19 cellular contexts compared by ENCODE assay signal in genomic region chr6:74048387-74048786, GRCh38.
DNase-seq lines count a peak whose midpoint lies in the region; ATAC-seq, FAIRE-seq and TF ChIP-seq lines count a peak whose summit lies in the region.
"Had no signal": no experiment of that assay in that cellular context is flagged by ENCODE, and none has a peak within 500 bp of the region (broad histone marks: within the 10 kb centered on the region; RNA-seq: fewer than 3 reads in every experiment).

No MANE protein-coding gene starts in this region.

- no peak for TF ChIP-seq POLR2A in HepG2 (IDR thresholded peaks at IDR 0.05; ENCODE audit: insufficient read depth in 1 of 2, low read depth in 2 of 2, low read length in 2 of 2)

- peak overlapping the region; percentile 56 for H3K4me2 ChIP-seq in HepG2 (ENCODE audit: low read depth, low read length)
- H3K4me2 ChIP-seq: A549; BLaER1 treated with 17β-estradiol and CSF1 and Interleukin-3, amounts not matched to agents 10 nM and 100 nM had no signal

- H3K4me1 ChIP-seq in HepG2 (ENCODE audit: insufficient read depth, low read length): peaks cover 24% of the 10 kb centered on the region
- H3K4me1 ChIP-seq: BLaER1 treated with 17β-estradiol and CSF1 and Interleukin-3, amounts not matched to agents 10 nM and 100 nM had no signal

- no peak for TF ChIP-seq CTCF in HepG2 (CRISPR knock-in tag; IDR thresholded peaks at IDR 0.05)

- H3K9ac ChIP-seq in HepG2 (ENCODE audit: insufficient read depth, low read depth, low read length): no peak overlapping the region
- H3K9ac ChIP-seq: BLaER1 treated with 17β-estradiol and CSF1 and Interleukin-3, amounts not matched to agents 10 nM and 100 nM had no signal

- in situ Hi-C loops in HepG2 (cut with HindIII; ENCODE audit: extremely low pct_ligation_motif_present, low pct_unique_long_range_greater_than_20kb): no loop called here

- H4K20me1 ChIP-seq in HepG2 (ENCODE audit: insufficient read depth, low read length): no peaks in the 10 kb centered on the region
- H4K20me1 ChIP-seq: BLaER1 treated with 17β-estradiol and CSF1 and Interleukin-3, amounts not matched to agents 10 nM and 100 nM had no signal

- TF ChIP-seq EP300 in HepG2 (IDR thresholded peaks at IDR 0.05; ENCODE audit: low read depth in 2 of 2, low read length in 2 of 2) (no peak), HepG2 (CRISPR knock-in tag; IDR thresholded peaks at IDR 0.05; ENCODE audit: borderline replicate concordance) (no peak)

- FAIRE-seq in RCC 7860 (lab: Jason Lieb, UNC) (peak; percentile 25), HepG2 (lab: Jason Lieb, UNC) (peak; percentile 43)
- FAIRE-seq: A549, D721Med, G401.6, GM12891 had no signal

- TF ChIP-seq RAD21 in HepG2 (CRISPR knock-in tag; IDR thresholded peaks at IDR 0.05): no peak

- H2AFZ ChIP-seq in HepG2 (ENCODE audit: low read length): no peak overlapping the region

- H3K9me3 ChIP-seq in HepG2 (ENCODE audit: low read length): no peaks in the 10 kb centered on the region
- H3K9me3 ChIP-seq: A549; BLaER1 treated with 17β-estradiol and CSF1 and Interleukin-3, amounts not matched to agents 10 nM and 100 nM; Caco-2 had no signal

- ATAC-seq in HepG2 (peak; percentile 98), GM18867 (IDR thresholded peaks at IDR 0.05; ENCODE audit: unreplicated experiment) (no peak)
- ATAC-seq: A549; CD8-positive, alpha-beta T cell had no signal

- intact Hi-C loops in HepG2 (cut with micrococcal nuclease; ENCODE audit: unreplicated experiment): no loop called here

- no peak overlapping the region for H3K27ac ChIP-seq in HepG2 (ENCODE audit: extremely low read length, insufficient read depth, low read length)
- H3K27ac ChIP-seq: 22Rv1; A549; BLaER1 treated with 17β-estradiol and CSF1 and Interleukin-3, amounts not matched to agents 10 nM and 100 nM; C4-2B had no signal

- no peaks in the 10 kb centered on the region; a peak in 1 of 5 replicates for H3K27me3 ChIP-seq in HepG2 (ENCODE audit: control insufficient read depth in 1 of 2, insufficient read depth in 2 of 2, low read length in 2 of 2)
- H3K27me3 ChIP-seq: BLaER1 treated with 17β-estradiol and CSF1 and Interleukin-3, amounts not matched to agents 10 nM and 100 nM had no signal

- 0% methylated on average over 2 of the region's 2 CpGs for WGBS in HepG2 (ENCODE audit: low lambda C conversion rate)

- no peak overlapping the region for H3K4me3 ChIP-seq in HepG2 (replicated peaks in 1 of 3; ENCODE audit: insufficient read depth in 1 of 3, low read depth in 2 of 3, low read length in 3 of 3)
- H3K4me3 ChIP-seq: A549; BLaER1 treated with 17β-estradiol and CSF1 and Interleukin-3, amounts not matched to agents 10 nM and 100 nM had no signal

- BruUV-seq in HepG2 (replicated peaks; lab: Mats Ljungman, UMichigan): no TSS peak

- DNase-seq in DMS53 (lab: John Stamatoyannopoulos, UW) (peak; percentile 71), RCC 7860 (ENCODE audit: low spot score) (no peak), HepG2 (ENCODE audit: low spot score) (peak; percentile 26), NCI-H446 treated with DMSO at 0.1 percent for 48 hours (lab: John Stamatoyannopoulos, UW) (no peak)
- DNase-seq: AML-193; Caco-2; Calu3; CD4-positive, alpha-beta T cell; CD8-positive, alpha-beta T cell; DMS79 treated with DMSO at 0.1 percent for 48 hours; GF-D8 had no signal

- CTCF ChIA-PET in HepG2 (lab: Yijun Ruan, JAX; ENCODE audit: low intra/inter-chr PET ratio, low total read pairs): no interaction called here

- POLR2A ChIA-PET in HepG2 (lab: Yijun Ruan, JAX): no interaction called here

- H3K36me3 ChIP-seq in HepG2 (replicated peaks in 1 of 2; ENCODE audit: control insufficient read depth in 1 of 2, insufficient read depth in 2 of 2, low read length in 2 of 2): no peaks in the 10 kb centered on the region
- H3K36me3 ChIP-seq: BLaER1 treated with 17β-estradiol and CSF1 and Interleukin-3, amounts not matched to agents 10 nM and 100 nM had no signal

- H3K79me2 ChIP-seq in HepG2 (ENCODE audit: insufficient read depth, low read length): no peaks in the 10 kb centered on the region

TF ChIP-seq in HepG2, 621 proteins besides CTCF, POLR2A, EP300 and RAD21 (continues in another document):
- TF ChIP-seq ZNF543 (CRISPR knock-in tag; IDR thresholded peaks at IDR 0.05) (no peak), ZSCAN12 (CRISPR knock-in tag; IDR thresholded peaks at IDR 0.05) (no peak), TRIM22 (IDR thresholded peaks at IDR 0.05) (no peak), SP2 (CRISPR knock-in tag; IDR thresholded peaks at IDR 0.05) (no peak), HNF4G (IDR thresholded peaks at IDR 0.05; ENCODE audit: borderline replicate concordance, low read depth, low read length) (peak; percentile 25; the same call in 1 of the 2 replicates), HNF4G (CRISPR knock-in tag; IDR thresholded peaks at IDR 0.05; ENCODE audit: borderline replicate concordance, low read depth) (no peak), SOX5 (CRISPR knock-in tag; IDR thresholded peaks at IDR 0.05; ENCODE audit: borderline replicate concordance) (peak; percentile 37; the same call in 1 of the 2 replicates), ZNF780A (CRISPR knock-in tag; IDR thresholded peaks at IDR 0.05) (no peak), GABPB1 (CRISPR knock-in tag; IDR thresholded peaks at IDR 0.05) (no peak), ZNF598 (CRISPR knock-in tag; IDR thresholded peaks at IDR 0.05; ENCODE audit: borderline replicate concordance) (no peak), PHF8 (CRISPR knock-in tag; IDR thresholded peaks at IDR 0.05) (no peak), SOX6 (IDR thresholded peaks at IDR 0.05) (no peak), SOX6 (CRISPR knock-in tag; IDR thresholded peaks at IDR 0.05) (peak; percentile 22; the same call in 1 of the 2 replicates)
- TF ChIP-seq, protein P1, sequence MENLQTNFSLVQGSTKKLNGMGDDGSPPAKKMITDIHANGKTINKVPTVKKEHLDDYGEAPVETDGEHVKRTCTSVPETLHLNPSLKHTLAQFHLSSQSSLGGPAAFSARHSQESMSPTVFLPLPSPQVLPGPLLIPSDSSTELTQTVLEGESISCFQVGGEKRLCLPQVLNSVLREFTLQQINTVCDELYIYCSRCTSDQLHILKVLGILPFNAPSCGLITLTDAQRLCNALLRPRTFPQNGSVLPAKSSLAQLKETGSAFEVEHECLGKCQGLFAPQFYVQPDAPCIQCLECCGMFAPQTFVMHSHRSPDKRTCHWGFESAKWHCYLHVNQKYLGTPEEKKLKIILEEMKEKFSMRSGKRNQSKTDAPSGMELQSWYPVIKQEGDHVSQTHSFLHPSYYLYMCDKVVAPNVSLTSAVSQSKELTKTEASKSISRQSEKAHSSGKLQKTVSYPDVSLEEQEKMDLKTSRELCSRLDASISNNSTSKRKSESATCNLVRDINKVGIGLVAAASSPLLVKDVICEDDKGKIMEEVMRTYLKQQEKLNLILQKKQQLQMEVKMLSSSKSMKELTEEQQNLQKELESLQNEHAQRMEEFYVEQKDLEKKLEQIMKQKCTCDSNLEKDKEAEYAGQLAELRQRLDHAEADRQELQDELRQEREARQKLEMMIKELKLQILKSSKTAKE (CRISPR knock-in tag; IDR thresholded peaks at IDR 0.05; ENCODE audit: borderline replicate concordance): no peak
- TF ChIP-seq, protein P2, sequence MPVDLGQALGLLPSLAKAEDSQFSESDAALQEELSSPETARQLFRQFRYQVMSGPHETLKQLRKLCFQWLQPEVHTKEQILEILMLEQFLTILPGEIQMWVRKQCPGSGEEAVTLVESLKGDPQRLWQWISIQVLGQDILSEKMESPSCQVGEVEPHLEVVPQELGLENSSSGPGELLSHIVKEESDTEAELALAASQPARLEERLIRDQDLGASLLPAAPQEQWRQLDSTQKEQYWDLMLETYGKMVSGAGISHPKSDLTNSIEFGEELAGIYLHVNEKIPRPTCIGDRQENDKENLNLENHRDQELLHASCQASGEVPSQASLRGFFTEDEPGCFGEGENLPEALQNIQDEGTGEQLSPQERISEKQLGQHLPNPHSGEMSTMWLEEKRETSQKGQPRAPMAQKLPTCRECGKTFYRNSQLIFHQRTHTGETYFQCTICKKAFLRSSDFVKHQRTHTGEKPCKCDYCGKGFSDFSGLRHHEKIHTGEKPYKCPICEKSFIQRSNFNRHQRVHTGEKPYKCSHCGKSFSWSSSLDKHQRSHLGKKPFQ (CRISPR knock-in tag; IDR thresholded peaks at IDR 0.05; ENCODE audit: insufficient replicate concordance): no peak

Comparison
In these comparisons a context has a peak if more than half of its experiments do, and no peak if none do; other contexts are left out.
1. DNase-seq: peak in DMS53 (single experiment) and HepG2 (single experiment); none in RCC 7860 (single experiment) and NCI-H446 treated with DMSO at 0.1 percent for 48 hours (single experiment).